In the genomic region with DNA sequence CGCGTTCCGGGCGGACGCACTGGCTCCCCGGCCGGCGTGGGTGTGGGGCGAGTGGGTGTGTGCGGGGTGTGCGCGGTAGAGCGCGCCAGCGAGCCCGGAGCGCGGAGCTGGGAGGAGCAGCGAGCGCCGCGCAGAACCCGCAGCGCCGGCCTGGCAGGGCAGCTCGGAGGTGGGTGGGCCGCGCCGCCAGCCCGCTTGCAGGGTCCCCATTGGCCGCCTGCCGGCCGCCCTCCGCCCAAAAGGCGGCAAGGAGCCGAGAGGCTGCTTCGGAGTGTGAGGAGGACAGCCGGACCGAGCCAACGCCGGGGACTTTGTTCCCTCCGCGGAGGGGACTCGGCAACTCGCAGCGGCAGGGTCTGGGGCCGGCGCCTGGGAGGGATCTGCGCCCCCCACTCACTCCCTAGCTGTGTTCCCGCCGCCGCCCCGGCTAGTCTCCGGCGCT, we compare ENCODE assay signal across 8 cellular contexts. TPM values are rescaled to one million over a fixed set of nuclear protein-coding genes. Genes with fewer than 3 reads are reported as not detected.
DNase-seq lines count a peak whose midpoint lies in the region; ATAC-seq, FAIRE-seq and TF ChIP-seq lines count a peak whose summit lies in the region.

A gene (plus strand): TSS at position 264 of the 442 bp plus-strand sequence. CDS start 1,211 bp downstream, outside the sequence.

- TF ChIP-seq CTCF in cardiac fibroblast (IDR thresholded peaks at IDR 0.05; ENCODE audit: low read depth, low read length) (no peak), kidney (IDR thresholded peaks at IDR 0.05; ENCODE audit: borderline replicate concordance, extremely low read depth, insufficient read depth) (no peak), spleen (IDR thresholded peaks at IDR 0.05 in 8 of 11, conservative IDR thresholded peaks at IDR 0.05 in 3 of 11) (peak in 1 of 11 experiments; percentile 10)

- intact Hi-C loops in kidney (cut with DNase I) = no loop called here
- intact Hi-C loops in spleen (cut with DNase I; ENCODE audit: low total_unique reads) = no loop called here

- no peaks in the 10 kb centered on the region for H3K36me3 Mint-ChIP-seq in activated CD8-positive, alpha-beta memory T cell treated with anti-CD3 and anti-CD28 coated beads, Interleukin-2, amount 10 ng/mL, durations not matched to agents 7 days and 5 days

- peak within 1 kb of the TSS; percentile 61 to 79 for H3K9ac ChIP-seq in kidney (ENCODE audit: low read length in 2 of 2)

- peak in 1 of 3 donors; percentile 18 for TF ChIP-seq POLR2A in spleen (IDR thresholded peaks at IDR 0.05)

- H3K4me1 ChIP-seq in kidney (ENCODE audit: control insufficient read depth in 1 of 2, insufficient read depth in 1 of 2, low read depth in 1 of 2, low read length in 2 of 2) = peaks cover 4 to 5% of the 10 kb centered on the region in 2 donors
- H3K4me1 ChIP-seq in spleen = peaks cover 0 to 57% (median 21%) of the 10 kb centered on the region in 6 donors

- H3K9me3 ChIP-seq in kidney (ENCODE audit: control insufficient read depth in 1 of 2, low read length in 2 of 2) (no peaks in the 10 kb centered on the region), spleen (no peaks in the 10 kb centered on the region)

- H3K27me3 Mint-ChIP-seq in activated CD8-positive, alpha-beta memory T cell treated with anti-CD3 and anti-CD28 coated beads, Interleukin-2, amount 10 ng/mL, durations not matched to agents 7 days and 5 days = peaks cover 44% of the 10 kb centered on the region

- ATAC-seq in activated CD8-positive, alpha-beta memory T cell treated with anti-CD3 and anti-CD28 coated beads, Interleukin-2, amount 10 ng/mL, durations not matched to agents 7 days and 5 days = peak; percentile 64
- ATAC-seq in HG02642 (IDR thresholded peaks at IDR 0.05; ENCODE audit: poor library complexity, unreplicated experiment) (peak; percentile 60), HG03520 (IDR thresholded peaks at IDR 0.05; ENCODE audit: unreplicated experiment) (no peak)

- H3K36me3 ChIP-seq in kidney (ENCODE audit: control insufficient read depth in 1 of 2, insufficient read depth in 2 of 2, low read length in 2 of 2) = no peaks in the 10 kb centered on the region
- no peaks in the 10 kb centered on the region for H3K36me3 ChIP-seq in spleen

- H3K4me3 Mint-ChIP-seq in activated CD8-positive, alpha-beta memory T cell treated with anti-CD3 and anti-CD28 coated beads, Interleukin-2, amount 10 ng/mL, durations not matched to agents 7 days and 5 days = no peak within 1 kb of the TSS

- H3K27me3 ChIP-seq in spleen (replicated peaks in 1 of 7) = peaks cover 0 to 78% (median 20%) of the 10 kb centered on the region in 7 donors

- no peak within 1 kb of the TSS for H3K27ac Mint-ChIP-seq in activated CD8-positive, alpha-beta memory T cell treated with anti-CD3 and anti-CD28 coated beads, Interleukin-2, amount 10 ng/mL, durations not matched to agents 7 days and 5 days

- FAIRE-seq in kidney (lab: Jason Lieb, UNC) = no peak

- peaks cover 6% of the 10 kb centered on the region for H3K4me1 Mint-ChIP-seq in activated CD8-positive, alpha-beta memory T cell treated with anti-CD3 and anti-CD28 coated beads, Interleukin-2, amount 10 ng/mL, durations not matched to agents 7 days and 5 days

- WGBS in spleen, 5 donors = 0 to 2% (median 1%) methylated on average over 20 to 55 of the region's 55 CpGs

- DNase-seq in activated CD8-positive, alpha-beta memory T cell treated with anti-CD3 and anti-CD28 coated beads, Interleukin-2, amount 10 ng/mL, durations not matched to agents 7 days and 5 days = no peak
- DNase-seq in activated CD8-positive, alpha-beta memory T cell treated with anti-CD3 and anti-CD28 coated beads, Interleukin-2, amount 50 U/mL, for 4 hours = no peak
- peak; percentile 88 for DNase-seq in NCI-H748 (lab: John Stamatoyannopoulos, UW; ENCODE audit: unreplicated experiment)
- peak; percentile 33 to 66 for DNase-seq in cardiac fibroblast (ENCODE audit: low read depth in 2 of 2)
- DNase-seq in kidney = peak; percentile 91
- peak; percentile 88 for DNase-seq in spleen

- CTCF ChIA-PET in activated CD8-positive, alpha-beta memory T cell treated with anti-CD3 and anti-CD28 coated beads, Interleukin-2, amount 10 ng/mL, durations not matched to agents 7 days and 5 days (lab: Charles Lee) = no interaction called here

- H3K27ac ChIP-seq in kidney (ENCODE audit: low read depth in 2 of 2, low read length in 2 of 2) (peak within 1 kb of the TSS; percentile 81 to 83), spleen (peak within 1 kb of the TSS; percentile 42 to 87 (median 78))

- no peaks in the 10 kb centered on the region for H3K9me3 Mint-ChIP-seq in activated CD8-positive, alpha-beta memory T cell treated with anti-CD3 and anti-CD28 coated beads, Interleukin-2, amount 10 ng/mL, durations not matched to agents 7 days and 5 days (ENCODE audit: low read depth)

- H3K4me3 ChIP-seq in cardiac fibroblast (replicated peaks in 1 of 2; ENCODE audit: low read depth in 2 of 2, low read length in 2 of 2) (peak within 1 kb of the TSS; percentile 62 to 89), kidney (ENCODE audit: low read length in 2 of 2) (peak within 1 kb of the TSS; percentile 81 to 82), spleen (peak within 1 kb of the TSS; percentile 37 to 68 (median 48))

RNA-seq across cellular contexts. Expression of the gene that starts here (rescaled TPM):
- 1 to 10 TPM; 1.2 to 6.8 TPM for total RNA-seq in activated CD8-positive, alpha-beta memory T cell treated with anti-CD3 and anti-CD28 coated beads, Interleukin-2, amount 10 ng/mL, durations not matched to agents 7 days and 5 days
- 166 TPM for total RNA-seq in kidney
- polyA plus RNA-seq in kidney (ENCODE audit: insufficient read depth, low read depth, low replicate concordance) = 15.5 TPM
- 100 to 1,000 TPM in 6 of 7 donors, 10 to 100 TPM in 1; 81.9 to 126 (median 110) TPM for total RNA-seq in spleen
- polyA plus RNA-seq in spleen = 10 to 100 TPM in 1 of 3 donors, 1 to 10 TPM in 2; 6.4 to 15.4 (median 8.0) TPM

Comparison
In these comparisons a context has a peak if more than half of its experiments do, and no peak if none do; other contexts are left out.
1. RNA of the gene that starts here (total RNA-seq): 166 TPM in kidney (single experiment) and 81.9 to 126 TPM in spleen; 1.2 to 6.8 TPM in activated CD8-positive, alpha-beta memory T cell treated with anti-CD3 and anti-CD28 coated beads, Interleukin-2, amount 10 ng/mL, durations not matched to agents 7 days and 5 days; every median in the first group is over 10 times any median in the second.
2. DNase-seq: peak in NCI-H748 (single experiment), cardiac fibroblast (2 of 2), kidney (single experiment) and spleen (single experiment); none in activated CD8-positive, alpha-beta memory T cell treated with anti-CD3 and anti-CD28 coated beads, Interleukin-2, amount 10 ng/mL, durations not matched to agents 7 days and 5 days (single experiment) and activated CD8-positive, alpha-beta memory T cell treated with anti-CD3 and anti-CD28 coated beads, Interleukin-2, amount 50 U/mL, for 4 hours (single experiment).
3. Peak in every context shown above with its lines, with median percentiles within 50 percentile points of each other: H3K4me3 ChIP-seq.